19 cellular contexts compared by ENCODE assay signal in the genomic region with DNA sequence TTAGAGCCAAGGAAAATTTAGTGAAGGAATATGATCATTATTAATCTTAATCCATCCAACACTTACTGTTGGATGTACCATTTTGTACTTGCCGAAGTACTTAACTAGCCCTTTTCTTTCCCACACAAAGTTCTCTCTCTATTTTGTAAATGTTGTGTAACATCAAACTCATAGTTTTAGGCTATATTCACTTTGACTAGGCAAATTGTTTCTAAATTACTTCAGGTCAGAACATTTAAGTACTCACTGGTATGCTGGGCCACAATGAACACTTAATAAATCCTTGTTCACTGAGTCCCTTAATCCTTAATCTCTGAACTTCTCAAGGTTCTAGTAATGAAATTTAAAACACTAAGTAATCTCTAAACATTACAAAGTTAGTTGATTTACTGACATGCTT.
"Had no signal": no experiment of that assay in that cellular context is flagged by ENCODE, and none has a peak within 500 bp of the region (broad histone marks: within the 10 kb centered on the region; RNA-seq: fewer than 3 reads in every experiment).

No MANE protein-coding gene starts in this region.

- H2AFZ ChIP-seq: hepatocyte had no signal

- H3K27me3 Mint-ChIP-seq: activated naive CD8-positive, alpha-beta T cell treated with anti-CD3 and anti-CD28 coated beads, Interleukin-2, amount 10 ng/mL, durations not matched to agents 7 days and 5 days; brain; central memory CD8-positive, alpha-beta T cell; stimulated activated naive CD8-positive, alpha-beta T cell treated with anti-CD3 and anti-CD28 coated beads, Interleukin-15, Interleukin-2, amounts not matched to agents 100 ng/mL and 50 ng/mL, for 24 hours had no signal

- H3K4me1 Mint-ChIP-seq: activated naive CD8-positive, alpha-beta T cell treated with anti-CD3 and anti-CD28 coated beads, Interleukin-2, amount 10 ng/mL, durations not matched to agents 7 days and 5 days; central memory CD8-positive, alpha-beta T cell had no signal

- H3K4me3 ChIP-seq: coronary artery, hepatocyte, skin epidermis, tibial nerve, vagina had no signal

- H3K27ac ChIP-seq: coronary artery, hepatocyte, skin epidermis, tibial nerve, vagina, VCaP had no signal

- H3K27me3 ChIP-seq: hepatocyte, tibial nerve, vagina had no signal

- H3K79me2 ChIP-seq: hepatocyte had no signal

- H3K27ac Mint-ChIP-seq: activated naive CD8-positive, alpha-beta T cell treated with anti-CD3 and anti-CD28 coated beads, Interleukin-2, amount 10 ng/mL, durations not matched to agents 7 days and 5 days; mesothelial cell of epicardium; stimulated activated naive CD8-positive, alpha-beta T cell treated with anti-CD3 and anti-CD28 coated beads, Interleukin-15, Interleukin-2, amounts not matched to agents 100 ng/mL and 50 ng/mL, for 24 hours had no signal

- H3K36me3 ChIP-seq: vagina had no signal

- H3K4me2 ChIP-seq: hepatocyte had no signal

- H3K9me3 ChIP-seq: tibial nerve, vagina had no signal

- DNase-seq: activated CD4-positive, alpha-beta T cell treated with anti-CD3 and anti-CD28 coated beads, Interleukin-2, amount 50 U/mL, for 4 hours; activated naive CD4-positive, alpha-beta T cell; activated naive CD8-positive, alpha-beta T cell treated with anti-CD3 and anti-CD28 coated beads, Interleukin-2, amount 10 ng/mL, durations not matched to agents 7 days and 5 days; erythroblast; occipital lobe; stimulated activated CD4-positive, alpha-beta T cell treated with anti-CD3 and anti-CD28 coated beads, Interleukin-15, amount 100 ng/mL, for 24 hours; stimulated activated CD4-positive, alpha-beta T cell treated with anti-CD3 and anti-CD28 coated beads, Interleukin-2, amount 100 ng/mL, for 48 hours; SW 1271; T-helper 2 cell had no signal

- H3K4me3 Mint-ChIP-seq: activated naive CD8-positive, alpha-beta T cell treated with anti-CD3 and anti-CD28 coated beads, Interleukin-2, amount 10 ng/mL, durations not matched to agents 7 days and 5 days; brain; central memory CD8-positive, alpha-beta T cell; mesothelial cell of epicardium; stimulated activated naive CD8-positive, alpha-beta T cell treated with anti-CD3 and anti-CD28 coated beads, Interleukin-15, Interleukin-2, amounts not matched to agents 100 ng/mL and 50 ng/mL, for 24 hours had no signal

- H3K9me3 Mint-ChIP-seq: activated naive CD8-positive, alpha-beta T cell treated with anti-CD3 and anti-CD28 coated beads, Interleukin-2, amount 10 ng/mL, durations not matched to agents 7 days and 5 days; brain; central memory CD8-positive, alpha-beta T cell; mesothelial cell of epicardium; stimulated activated naive CD8-positive, alpha-beta T cell treated with anti-CD3 and anti-CD28 coated beads, Interleukin-15, Interleukin-2, amounts not matched to agents 100 ng/mL and 50 ng/mL, for 24 hours had no signal
